27 cellular contexts compared by ENCODE assay signal in the genomic region with DNA sequence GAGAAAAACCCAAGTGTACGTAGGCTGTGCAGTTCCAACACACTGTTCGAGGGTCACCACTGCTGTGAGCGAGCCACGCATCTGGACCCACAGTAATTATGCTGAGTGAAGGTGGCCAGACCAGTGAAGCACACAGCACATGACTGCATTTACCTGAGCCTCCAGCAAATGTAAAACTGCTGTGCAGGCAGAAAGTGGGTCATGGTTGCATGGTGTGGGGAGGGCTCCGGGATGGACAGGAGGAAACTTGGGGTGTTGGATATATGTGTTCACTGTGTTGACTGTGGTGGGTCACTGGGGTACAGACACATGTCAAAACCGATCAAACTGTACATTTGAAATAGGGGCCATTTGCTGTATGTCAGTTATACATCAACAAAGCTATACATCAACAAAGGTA.
"Had no signal": no experiment of that assay in that cellular context is flagged by ENCODE, and none has a peak within 500 bp of the region (broad histone marks: within the 10 kb centered on the region; RNA-seq: fewer than 3 reads in every experiment).

No MANE protein-coding gene starts in this region.

- DNase-seq: activated B cell treated with CpG ODN at 0.5 μM for 24 hours; activated CD4-positive, alpha-beta memory T cell treated with anti-CD3 and anti-CD28 coated beads, Interleukin-2, amount 10 ng/mL, durations not matched to agents 7 days and 5 days; activated CD4-positive, alpha-beta T cell treated with anti-CD3 and anti-CD28 coated beads for 48 hours; activated CD8-positive, alpha-beta memory T cell treated with anti-CD3 and anti-CD28 coated beads, Interleukin-2, amount 50 U/mL, for 48 hours; activated gamma-delta T cell; activated naive CD4-positive, alpha-beta T cell; activated naive CD4-positive, alpha-beta T cell treated with anti-CD3 and anti-CD28 coated beads, Interleukin-2, amount 10 ng/mL, durations not matched to agents 7 days and 5 days; activated naive CD8-positive, alpha-beta T cell treated with anti-CD3 and anti-CD28 coated beads, Interleukin-2, amount 10 ng/mL, durations not matched to agents 7 days and 5 days; activated T-cell treated with anti-CD3 and anti-CD28 coated beads for 4 hours; activated T-cell treated with anti-CD3 and anti-CD28 coated beads, Interleukin-2, amount 50 U/mL, for 24 hours; activated T-cell treated with anti-CD3 and anti-CD28 coated beads, Interleukin-2, amount 50 U/mL, for 72 hours; brain microvascular endothelial cell; cortex of kidney; dermis blood vessel endothelial cell; effector CD4-positive, alpha-beta T cell; effector memory CD8-positive, alpha-beta T cell; foreskin fibroblast; head of caudate nucleus; T-helper 2 cell had no signal

- FAIRE-seq: bronchial epithelial cell, endothelial cell of umbilical vein, frontal cortex had no signal

- H3K9me3 Mint-ChIP-seq: activated B cell treated with CpG ODN at 0.5 μM for 24 hours; central memory CD8-positive, alpha-beta T cell had no signal

- H3K4me1 Mint-ChIP-seq: activated B cell treated with CpG ODN at 0.5 μM for 24 hours; activated CD4-positive, alpha-beta memory T cell treated with anti-CD3 and anti-CD28 coated beads, Interleukin-2, amount 10 ng/mL, durations not matched to agents 7 days and 5 days; activated naive CD8-positive, alpha-beta T cell treated with anti-CD3 and anti-CD28 coated beads, Interleukin-2, amount 10 ng/mL, durations not matched to agents 7 days and 5 days; central memory CD8-positive, alpha-beta T cell had no signal

- H3K27ac ChIP-seq: ascending aorta, brain microvascular endothelial cell, epithelial cell of prostate had no signal

- H3K27me3 Mint-ChIP-seq: activated B cell treated with CpG ODN at 0.5 μM for 24 hours; activated CD4-positive, alpha-beta memory T cell treated with anti-CD3 and anti-CD28 coated beads, Interleukin-2, amount 10 ng/mL, durations not matched to agents 7 days and 5 days; activated naive CD4-positive, alpha-beta T cell treated with anti-CD3 and anti-CD28 coated beads, Interleukin-2, amount 10 ng/mL, durations not matched to agents 7 days and 5 days; activated T-cell treated with anti-CD3 and anti-CD28 coated beads, Interleukin-2, amount 50 U/mL, for 24 hours; central memory CD8-positive, alpha-beta T cell; effector memory CD8-positive, alpha-beta T cell had no signal

- H3K4me1 ChIP-seq: ascending aorta had no signal

- H3K27ac Mint-ChIP-seq: activated B cell treated with CpG ODN at 0.5 μM for 24 hours; activated CD4-positive, alpha-beta memory T cell treated with anti-CD3 and anti-CD28 coated beads, Interleukin-2, amount 10 ng/mL, durations not matched to agents 7 days and 5 days; activated naive CD4-positive, alpha-beta T cell treated with anti-CD3 and anti-CD28 coated beads, Interleukin-2, amount 10 ng/mL, durations not matched to agents 7 days and 5 days; activated naive CD4-positive, alpha-beta T cell treated with anti-CD3 and anti-CD28 coated beads, Interleukin-2, amount 50 U/mL, for 72 hours; activated naive CD8-positive, alpha-beta T cell treated with anti-CD3 and anti-CD28 coated beads, Interleukin-2, amount 10 ng/mL, durations not matched to agents 7 days and 5 days; activated T-cell treated with anti-CD3 and anti-CD28 coated beads, Interleukin-2, amount 50 U/mL, for 24 hours; activated T-cell treated with anti-CD3 and anti-CD28 coated beads, Interleukin-2, amount 50 U/mL, for 72 hours; effector memory CD8-positive, alpha-beta T cell had no signal

- H3K4me3 Mint-ChIP-seq: activated B cell treated with CpG ODN at 0.5 μM for 24 hours; activated CD4-positive, alpha-beta memory T cell treated with anti-CD3 and anti-CD28 coated beads, Interleukin-2, amount 10 ng/mL, durations not matched to agents 7 days and 5 days; activated naive CD4-positive, alpha-beta T cell treated with anti-CD3 and anti-CD28 coated beads, Interleukin-2, amount 10 ng/mL, durations not matched to agents 7 days and 5 days; activated naive CD8-positive, alpha-beta T cell treated with anti-CD3 and anti-CD28 coated beads, Interleukin-2, amount 10 ng/mL, durations not matched to agents 7 days and 5 days; activated T-cell treated with anti-CD3 and anti-CD28 coated beads, Interleukin-2, amount 50 U/mL, for 24 hours; activated T-cell treated with anti-CD3 and anti-CD28 coated beads, Interleukin-2, amount 50 U/mL, for 72 hours; central memory CD8-positive, alpha-beta T cell; effector memory CD8-positive, alpha-beta T cell had no signal

- H3K27me3 ChIP-seq: ascending aorta, brain microvascular endothelial cell had no signal

- ATAC-seq: activated CD4-positive, CD25-positive, alpha-beta regulatory T cell treated with anti-CD3 and anti-CD28 coated beads, Interleukin-2, amount 50 U/mL, for 24 hours; activated naive CD4-positive, alpha-beta T cell treated with anti-CD3 and anti-CD28 coated beads, Interleukin-2, amount 50 U/mL, for 72 hours; activated T-cell treated with anti-CD3 and anti-CD28 coated beads, Interleukin-2, amount 50 U/mL, for 72 hours; effector memory CD8-positive, alpha-beta T cell had no signal

- H3K4me3 ChIP-seq: ascending aorta had no signal
